ENCODE assay signal across 12 cellular contexts in the genomic region with DNA sequence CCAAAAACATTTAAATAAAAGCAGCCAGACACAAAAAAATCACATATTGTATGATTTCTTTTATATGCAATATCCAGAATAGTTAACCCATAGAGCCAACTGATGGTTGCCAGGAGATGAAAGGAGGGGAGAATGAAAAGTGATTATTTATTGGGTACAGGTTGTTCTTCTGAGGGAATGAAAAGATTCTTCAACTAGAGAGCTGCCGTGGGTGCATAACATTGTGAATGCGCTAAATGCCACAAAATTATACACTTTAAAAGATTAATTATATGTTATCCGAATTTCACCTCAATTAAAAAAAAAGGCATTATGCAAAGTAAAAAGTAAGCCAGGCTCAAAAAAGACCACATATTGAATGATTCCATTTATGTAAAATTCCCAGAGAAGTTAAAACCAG. TPM values are rescaled to one million over a fixed set of nuclear protein-coding genes. Genes with fewer than 3 reads are reported as not detected.
DNase-seq lines count a peak whose midpoint lies in the region; ATAC-seq and TF ChIP-seq lines count a peak whose summit lies in the region.
"Had no signal": no experiment of that assay in that cellular context is flagged by ENCODE, and none has a peak within 500 bp of the region (broad histone marks: within the 10 kb centered on the region; RNA-seq: fewer than 3 reads in every experiment).

No MANE protein-coding gene starts in this region.

- peaks cover 0 to 10% (median 0%) of the 10 kb centered on the region in 7 donors for H3K9me3 Mint-ChIP-seq in CD14-positive monocyte
- H3K9me3 Mint-ChIP-seq in CD8-positive, alpha-beta memory T cell: peaks cover 0 to 13% (median 4%) of the 10 kb centered on the region in 5 donors
- H3K9me3 Mint-ChIP-seq in activated T-helper 1 cell treated with anti-CD3 and anti-CD28 coated beads, Interleukin-12 subunit alpha, Interleukin-12 subunit beta, Interleukin-2, Interleukin-4 antibody, amounts not matched to agents 30 ng/mL and 10 ng/mL and 1 ng/mL, durations not matched to agents 14 hours and 24 hours and 36 hours: peaks cover 11% of the 10 kb centered on the region
- peaks cover 0 to 12% (median 2%) of the 10 kb centered on the region in 9 donors for H3K9me3 Mint-ChIP-seq in naive thymus-derived CD8-positive, alpha-beta T cell
- H3K9me3 Mint-ChIP-seq: endodermal cell had no signal

- no peaks in the 10 kb centered on the region for H3K9me3 ChIP-seq in CD8-positive, alpha-beta memory T cell (ENCODE audit: low read length)
- H3K9me3 ChIP-seq in gastroesophageal sphincter (no peaks in the 10 kb centered on the region), breast epithelium (no peaks in the 10 kb centered on the region)

- no peak for TF ChIP-seq EP300 in gastroesophageal sphincter (IDR thresholded peaks at IDR 0.05)

- H3K4me1 Mint-ChIP-seq in CD14-positive monocyte: peaks cover 28% of the 10 kb centered on the region
- H3K4me1 Mint-ChIP-seq in CD8-positive, alpha-beta memory T cell: peaks cover 36 to 57% (median 42%) of the 10 kb centered on the region in 3 donors
- H3K4me1 Mint-ChIP-seq in activated T-helper 1 cell treated with anti-CD3 and anti-CD28 coated beads, Interleukin-12 subunit alpha, Interleukin-12 subunit beta, Interleukin-2, Interleukin-4 antibody, amounts not matched to agents 30 ng/mL and 10 ng/mL and 1 ng/mL, durations not matched to agents 14 hours and 24 hours and 36 hours (ENCODE audit: low read depth): peaks cover 28% of the 10 kb centered on the region
- H3K4me1 Mint-ChIP-seq in naive thymus-derived CD8-positive, alpha-beta T cell: peaks cover 9 to 43% (median 30%) of the 10 kb centered on the region in 4 donors
- H3K4me1 Mint-ChIP-seq: endodermal cell had no signal

- TF ChIP-seq CTCF in CD14-positive monocyte (IDR thresholded peaks at IDR 0.05) (no peak), gastroesophageal sphincter (IDR thresholded peaks at IDR 0.05) (no peak), breast epithelium (IDR thresholded peaks at IDR 0.05) (no peak)

- peaks cover 0 to 2% (median 0%) of the 10 kb centered on the region in 3 donors for H3K27me3 Mint-ChIP-seq in CD14-positive monocyte (ENCODE audit: low read depth in 3 of 3)
- H3K27me3 Mint-ChIP-seq in CD8-positive, alpha-beta memory T cell: no peaks in the 10 kb centered on the region
- no peaks in the 10 kb centered on the region for H3K27me3 Mint-ChIP-seq in activated T-helper 1 cell treated with anti-CD3 and anti-CD28 coated beads, Interleukin-12 subunit alpha, Interleukin-12 subunit beta, Interleukin-2, Interleukin-4 antibody, amounts not matched to agents 30 ng/mL and 10 ng/mL and 1 ng/mL, durations not matched to agents 14 hours and 24 hours and 36 hours (ENCODE audit: insufficient read depth)
- no peaks in the 10 kb centered on the region for H3K27me3 Mint-ChIP-seq in naive thymus-derived CD8-positive, alpha-beta T cell

- CTCF ChIA-PET in CD8-positive, alpha-beta memory T cell (lab: Charles Lee): no interaction called here

- no peak for TF ChIP-seq POLR2A in gastroesophageal sphincter (IDR thresholded peaks at IDR 0.05)
- TF ChIP-seq POLR2A in breast epithelium (IDR thresholded peaks at IDR 0.05): no peak

- H3K27ac ChIP-seq in CD8-positive, alpha-beta memory T cell (ENCODE audit: low read depth, low read length): no peak overlapping the region
- H3K27ac ChIP-seq in gastroesophageal sphincter: no peak overlapping the region
- no peak overlapping the region for H3K27ac ChIP-seq in breast epithelium

- H3K27me3 ChIP-seq in CD8-positive, alpha-beta memory T cell (ENCODE audit: insufficient read depth, low read length, poor library complexity, severe bottlenecking): no peaks in the 10 kb centered on the region
- H3K27me3 ChIP-seq in gastroesophageal sphincter (no peaks in the 10 kb centered on the region), breast epithelium (no peaks in the 10 kb centered on the region)

- peak overlapping the region; percentile 86 to 93 (median 89) for H3K27ac Mint-ChIP-seq in CD14-positive monocyte
- H3K27ac Mint-ChIP-seq in CD8-positive, alpha-beta memory T cell: peak overlapping the region; percentile 20 to 95 (median 92)
- H3K27ac Mint-ChIP-seq in activated T-helper 1 cell treated with anti-CD3 and anti-CD28 coated beads, Interleukin-12 subunit alpha, Interleukin-12 subunit beta, Interleukin-2, Interleukin-4 antibody, amounts not matched to agents 30 ng/mL and 10 ng/mL and 1 ng/mL, durations not matched to agents 14 hours and 24 hours and 36 hours: peak overlapping the region; percentile 69
- peak overlapping the region; percentile 73 to 95 (median 92) for H3K27ac Mint-ChIP-seq in naive thymus-derived CD8-positive, alpha-beta T cell
- H3K27ac Mint-ChIP-seq: endodermal cell had no signal

- WGBS in gastroesophageal sphincter (ENCODE audit: low coverage in 1 of 2), 2 donors: 79 to 85% methylated on average over 3 of the region's 3 CpGs

- no peak overlapping the region for H3K4me3 Mint-ChIP-seq in CD14-positive monocyte
- peak overlapping the region in 3 of 7 donors; percentile 7 to 28 (median 9) for H3K4me3 Mint-ChIP-seq in CD8-positive, alpha-beta memory T cell
- no peak overlapping the region for H3K4me3 Mint-ChIP-seq in activated T-helper 1 cell treated with anti-CD3 and anti-CD28 coated beads, Interleukin-12 subunit alpha, Interleukin-12 subunit beta, Interleukin-2, Interleukin-4 antibody, amounts not matched to agents 30 ng/mL and 10 ng/mL and 1 ng/mL, durations not matched to agents 14 hours and 24 hours and 36 hours
- H3K4me3 Mint-ChIP-seq in naive thymus-derived CD8-positive, alpha-beta T cell: peak overlapping the region in 7 of 10 donors; percentile 27 to 61 (median 40)
- H3K4me3 Mint-ChIP-seq: endodermal cell had no signal

- POLR2A ChIA-PET in CD8-positive, alpha-beta memory T cell (lab: Charles Lee): interaction anchor here (0.6 to 2.0 kb wide), 3 partner anchors 36 to 87 kb away, joined by 6 to 10 read pairs (median 6); a partner anchor contains a TSS
- POLR2A ChIA-PET in naive thymus-derived CD8-positive, alpha-beta T cell (lab: Charles Lee): interaction anchor here (1.1 to 2.5 kb wide), 4 partner anchors 35 to 108 kb away, joined by 4 to 15 read pairs (median 8); a partner anchor contains a TSS

- no peak for ATAC-seq in naive thymus-derived CD8-positive, alpha-beta T cell
- ATAC-seq in gastroesophageal sphincter (no peak), GM18909 (IDR thresholded peaks at IDR 0.05; ENCODE audit: poor library complexity, unreplicated experiment) (no peak)

- intact Hi-C loops in CD14-positive monocyte (cut with micrococcal nuclease) (loop anchor here (5.0 kb wide), 1 partner anchor 36 kb away; a partner anchor contains a TSS), breast epithelium (cut with DNase I; ENCODE audit: low total_unique reads) (no loop called here)
- intact Hi-C loops in activated T-helper 1 cell treated with anti-CD3 and anti-CD28 coated beads, Interleukin-12 subunit alpha, Interleukin-12 subunit beta, Interleukin-2, Interleukin-4 antibody, amounts not matched to agents 30 ng/mL and 10 ng/mL and 1 ng/mL, durations not matched to agents 14 hours and 24 hours and 36 hours (cut with micrococcal nuclease): no loop called here

- no peaks in the 10 kb centered on the region for H3K36me3 ChIP-seq in CD8-positive, alpha-beta memory T cell (ENCODE audit: insufficient read depth, low read length)
- H3K36me3 ChIP-seq in gastroesophageal sphincter (no peaks in the 10 kb centered on the region), breast epithelium (no peaks in the 10 kb centered on the region)

- peaks cover 0 to 3% of the 10 kb centered on the region in 2 donors for H3K36me3 Mint-ChIP-seq in CD14-positive monocyte
- peaks cover 0 to 8% (median 7%) of the 10 kb centered on the region in 3 donors for H3K36me3 Mint-ChIP-seq in CD8-positive, alpha-beta memory T cell
- peaks cover 4% of the 10 kb centered on the region for H3K36me3 Mint-ChIP-seq in activated T-helper 1 cell treated with anti-CD3 and anti-CD28 coated beads, Interleukin-12 subunit alpha, Interleukin-12 subunit beta, Interleukin-2, Interleukin-4 antibody, amounts not matched to agents 30 ng/mL and 10 ng/mL and 1 ng/mL, durations not matched to agents 14 hours and 24 hours and 36 hours (ENCODE audit: low read depth)
- peaks cover 0 to 3% (median 0%) of the 10 kb centered on the region in 3 donors for H3K36me3 Mint-ChIP-seq in naive thymus-derived CD8-positive, alpha-beta T cell

- DNase-seq in CD14-positive monocyte (ENCODE audit: low spot score) (no peak), breast epithelium (ENCODE audit: low spot score in 2 of 2) (no peak)
- DNase-seq in CD8-positive, alpha-beta memory T cell: no peak
- no peak for DNase-seq in activated T-helper 1 cell treated with anti-CD3 and anti-CD28 coated beads, Interleukin-12 subunit alpha, Interleukin-12 subunit beta, Interleukin-2, Interleukin-4 antibody, amounts not matched to agents 30 ng/mL and 10 ng/mL and 1 ng/mL, durations not matched to agents 14 hours and 24 hours and 36 hours (ENCODE audit: low spot score)
- no peak for DNase-seq in naive thymus-derived CD8-positive, alpha-beta T cell
- DNase-seq: activated CD4-positive, alpha-beta T cell treated with anti-CD3 and anti-CD28 coated beads, Interleukin-2, amount 50 U/mL, for 48 hours; endodermal cell; glutamatergic neuron; NCI-H1105 treated with DMSO at 0.1 percent for 48 hours; NCI-H524 had no signal

- no peak overlapping the region for H3K4me3 ChIP-seq in CD8-positive, alpha-beta memory T cell (ENCODE audit: low read length)
- H3K4me3 ChIP-seq in gastroesophageal sphincter (no peak overlapping the region), breast epithelium (no peak overlapping the region)

- H3K4me1 ChIP-seq in CD8-positive, alpha-beta memory T cell (ENCODE audit: insufficient read depth, low read length): peaks cover 28% of the 10 kb centered on the region
- peaks cover 0 to 8% (median 0%) of the 10 kb centered on the region in 3 donors for H3K4me1 ChIP-seq in gastroesophageal sphincter
- H3K4me1 ChIP-seq in breast epithelium: no peaks in the 10 kb centered on the region

RNA-seq across cellular contexts. Expression of a gene that starts 36.1 kb away (rescaled TPM):
- 10 to 100 TPM; 12.3 to 13.0 TPM for polyA plus RNA-seq in CD14-positive monocyte
- total RNA-seq in CD8-positive, alpha-beta memory T cell: 10 to 100 TPM; 61.5 to 62.1 TPM
- polyA plus RNA-seq in CD8-positive, alpha-beta memory T cell: 16.4 TPM
- total RNA-seq in activated T-helper 1 cell treated with anti-CD3 and anti-CD28 coated beads, Interleukin-12 subunit alpha, Interleukin-12 subunit beta, Interleukin-2, Interleukin-4 antibody, amounts not matched to agents 30 ng/mL and 10 ng/mL and 1 ng/mL, durations not matched to agents 14 hours and 24 hours and 36 hours: 34.7 and 38.8 TPM in 2 replicates
- 10 to 100 TPM; 37.3 to 40.5 TPM for total RNA-seq in naive thymus-derived CD8-positive, alpha-beta T cell
- polyA plus RNA-seq in naive thymus-derived CD8-positive, alpha-beta T cell: 10 to 100 TPM; 10.3 to 14.0 (median 11.0) TPM
- total RNA-seq in gastroesophageal sphincter: 10 to 100 TPM; 33.7 to 45.0 (median 44.0) TPM
- total RNA-seq in breast epithelium: 10 to 100 TPM; 27.2 to 33.0 (median 30.7) TPM

Comparison
In these comparisons a context has a peak if more than half of its experiments do, and no peak if none do; other contexts are left out.
1. H3K4me3 Mint-ChIP-seq: peak in naive thymus-derived CD8-positive, alpha-beta T cell (7 of 10); none in CD14-positive monocyte (0 of 2) and activated T-helper 1 cell treated with anti-CD3 and anti-CD28 coated beads, Interleukin-12 subunit alpha, Interleukin-12 subunit beta, Interleukin-2, Interleukin-4 antibody, amounts not matched to agents 30 ng/mL and 10 ng/mL and 1 ng/mL, durations not matched to agents 14 hours and 24 hours and 36 hours (single experiment).
2. intact Hi-C loops: an anchor here in CD14-positive monocyte (5.0 kb wide); none called in activated T-helper 1 cell treated with anti-CD3 and anti-CD28 coated beads, Interleukin-12 subunit alpha, Interleukin-12 subunit beta, Interleukin-2, Interleukin-4 antibody, amounts not matched to agents 30 ng/mL and 10 ng/mL and 1 ng/mL, durations not matched to agents 14 hours and 24 hours and 36 hours and breast epithelium.
3. Peak in every context shown above with its lines, with median percentiles within 50 percentile points of each other: H3K27ac Mint-ChIP-seq.